ENCODE assay signal across 11 cellular contexts in the genomic region with DNA sequence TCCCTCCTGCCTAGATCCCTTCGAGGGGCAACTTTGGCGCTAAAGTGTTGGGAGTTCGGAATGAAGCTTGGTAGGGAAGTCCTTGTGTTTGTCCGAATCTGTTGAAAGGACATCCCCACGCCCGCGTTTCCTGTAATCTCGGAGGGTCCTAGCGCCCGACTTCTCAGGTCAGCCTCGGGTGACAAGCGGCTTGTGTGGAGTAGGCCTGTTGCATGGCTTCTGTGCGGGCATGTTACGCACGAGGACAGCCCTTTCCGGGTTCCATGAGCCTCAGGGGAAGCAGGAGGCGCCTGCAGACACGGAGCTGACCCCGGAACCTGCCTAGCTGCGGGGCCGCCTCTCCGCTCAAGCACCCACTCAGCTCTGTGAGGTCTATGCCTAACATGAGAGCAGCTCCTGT. TPM values are rescaled to one million over a fixed set of nuclear protein-coding genes. Genes with fewer than 3 reads are reported as not detected.
A peak's percentile ranks its signal among the peaks of the same experiment; 100 is the strongest.
DNase-seq lines count a peak whose midpoint lies in the region; ATAC-seq, FAIRE-seq and TF ChIP-seq lines count a peak whose summit lies in the region.
"Had no signal": no experiment of that assay in that cellular context is flagged by ENCODE, and none has a peak within 500 bp of the region (broad histone marks: within the 10 kb centered on the region; RNA-seq: fewer than 3 reads in every experiment).

No MANE protein-coding gene starts in this region.

- H3K4me1 Mint-ChIP-seq in endothelial cell (ENCODE audit: unreplicated experiment) = peaks cover 47% of the 10 kb centered on the region

- TF ChIP-seq CTCF in RWPE1 (conservative IDR thresholded peaks at IDR 0.05; ENCODE audit: low read depth) (no peak), endothelial cell (IDR thresholded peaks at IDR 0.05; ENCODE audit: unreplicated experiment) (no peak), MM.1S (IDR thresholded peaks at IDR 0.05; ENCODE audit: low read length) (no peak)

- H2BK5ac ChIP-seq in trophoblast cell (ENCODE audit: low read depth, low read length, poor library complexity) = no peak overlapping the region

- peaks cover 30% of the 10 kb centered on the region for H3F3A ChIP-seq in MM.1S (ENCODE audit: insufficient read depth, low read length)

- H2BK120ac ChIP-seq in trophoblast cell (ENCODE audit: insufficient read depth, low read length, poor library complexity) = no peak overlapping the region

- no peak overlapping the region for H2BK12ac ChIP-seq in trophoblast cell (ENCODE audit: low read length)

- no peak overlapping the region for H2AK5ac ChIP-seq in trophoblast cell (ENCODE audit: low read length)

- no peak overlapping the region for H4K8ac ChIP-seq in trophoblast cell (ENCODE audit: low read depth, low read length)

- ATAC-seq in HG03139 (IDR thresholded peaks at IDR 0.05; ENCODE audit: unreplicated experiment) = no peak

- peak overlapping the region; percentile 76 to 95 (median 87); a peak in 18 of 22 replicates for H3K27ac ChIP-seq in BLaER1 treated with 17β-estradiol and CSF1 and Interleukin-3, amounts not matched to agents 10 nM and 100 nM
- peak overlapping the region; percentile 96 for H3K27ac ChIP-seq in RWPE1
- no peak overlapping the region for H3K27ac ChIP-seq in trophoblast cell (ENCODE audit: low read depth, low read length)
- no peak overlapping the region for H3K27ac ChIP-seq in MM.1S (ENCODE audit: low read length)

- peaks cover 8% of the 10 kb centered on the region for H3K79me1 ChIP-seq in trophoblast cell (ENCODE audit: low read length)

- H3K4ac ChIP-seq in trophoblast cell (ENCODE audit: low read depth, low read length) = no peak overlapping the region

- H3K9me2 ChIP-seq in MM.1S (replicated peaks; ENCODE audit: insufficient read depth, low read length) = no peaks in the 10 kb centered on the region

- H3K9me3 Mint-ChIP-seq in endothelial cell (ENCODE audit: unreplicated experiment) = peaks cover 5% of the 10 kb centered on the region

- DNase-seq in RWPE1 (ENCODE audit: low spot score) (no peak), endothelial cell (ENCODE audit: low spot score) (no peak), trophoblast cell (no peak), MM.1S (no peak), DMS 273 treated with DMSO at 0.1 percent for 48 hours (lab: John Stamatoyannopoulos, UW) (no peak), RCC 7860 (ENCODE audit: low spot score) (no peak)
- DNase-seq: DMS153, NCI-H226, T1000 had no signal

- peak overlapping the region; percentile 84 for H3K27ac Mint-ChIP-seq in endothelial cell (ENCODE audit: unreplicated experiment)

- H3K4me3 ChIP-seq in BLaER1 treated with 17β-estradiol and CSF1 and Interleukin-3, amounts not matched to agents 10 nM and 100 nM = peak overlapping the region in 2 of 10 experiments; percentile 19 to 54; a peak in 1 of 20 replicates
- H3K4me3 ChIP-seq in trophoblast cell (ENCODE audit: low read depth, low read length) (no peak overlapping the region), MM.1S (ENCODE audit: low read length) (no peak overlapping the region)

- peaks cover 35 to 63% (median 56%) of the 10 kb centered on the region in 11 experiments for H3K36me3 ChIP-seq in BLaER1 treated with 17β-estradiol and CSF1 and Interleukin-3, amounts not matched to agents 10 nM and 100 nM
- H3K36me3 ChIP-seq in trophoblast cell (ENCODE audit: control insufficient read depth in 1 of 2, insufficient read depth in 2 of 2, low read length in 2 of 2) (peaks cover 21% of the 10 kb centered on the region in 2 experiments), MM.1S (replicated peaks; ENCODE audit: insufficient read depth, low read length) (0 out of 2 replicates have a peak, but pooled peaks cover 2% of the 10 kb centered on the region)

- H3K4me1 ChIP-seq in BLaER1 treated with 17β-estradiol and CSF1 and Interleukin-3, amounts not matched to agents 10 nM and 100 nM = peaks cover 55 to 93% (median 88%) of the 10 kb centered on the region in 10 experiments
- H3K4me1 ChIP-seq in trophoblast cell (ENCODE audit: control insufficient read depth in 1 of 2, insufficient read depth in 2 of 2, low read length in 2 of 2) (peaks cover 5% of the 10 kb centered on the region in 2 experiments), MM.1S (ENCODE audit: low read length) (peaks cover 18% of the 10 kb centered on the region)

- peaks cover 18 to 91% (median 46%) of the 10 kb centered on the region in 11 experiments; a peak in 18 of 22 replicates for H4K20me1 ChIP-seq in BLaER1 treated with 17β-estradiol and CSF1 and Interleukin-3, amounts not matched to agents 10 nM and 100 nM
- no peaks in the 10 kb centered on the region for H4K20me1 ChIP-seq in MM.1S (ENCODE audit: insufficient read depth, low read length)

- H3K9me3 ChIP-seq in BLaER1 treated with 17β-estradiol and CSF1 and Interleukin-3, amounts not matched to agents 10 nM and 100 nM (replicated peaks in 1 of 11) = no peaks in the 10 kb centered on the region
- H3K9me3 ChIP-seq in trophoblast cell (ENCODE audit: insufficient read depth, low read depth, low read length) (no peaks in the 10 kb centered on the region), MM.1S (replicated peaks; ENCODE audit: insufficient read depth, low read length) (no peaks in the 10 kb centered on the region)

- CTCF ChIA-PET in RWPE1 (lab: Yijun Ruan, JAX) = interaction anchor here (0.6 kb wide), 1 partner anchor 140 kb away, joined by 4 read pairs; no protein-coding TSS in a partner anchor

- no CpG with 5 or more reads among the region's 22 CpGs for WGBS in trophoblast cell (ENCODE audit: extremely low coverage, insufficient coverage, insufficient read length)

- peaks cover 13% of the 10 kb centered on the region for H3K27me3 Mint-ChIP-seq in endothelial cell (ENCODE audit: unreplicated experiment)

- peak overlapping the region; percentile 36 for H4K91ac ChIP-seq in trophoblast cell (ENCODE audit: low read depth, low read length)

- peak overlapping the region; percentile 21 for H3K18ac ChIP-seq in trophoblast cell (ENCODE audit: low read length)

- H3K4me3 Mint-ChIP-seq in endothelial cell (ENCODE audit: unreplicated experiment) = no peak overlapping the region

- H4K12ac ChIP-seq in trophoblast cell (ENCODE audit: low read depth, low read length) = no peak overlapping the region

- peak overlapping the region; percentile 80 to 92 (median 87) for H3K4me2 ChIP-seq in BLaER1 treated with 17β-estradiol and CSF1 and Interleukin-3, amounts not matched to agents 10 nM and 100 nM
- H3K4me2 ChIP-seq in trophoblast cell (ENCODE audit: low read length) = no peak overlapping the region
- H3K4me2 ChIP-seq in MM.1S (ENCODE audit: low read depth, low read length) = no peak overlapping the region; the same call in 1 of the 2 replicates

- POLR2A ChIA-PET in RWPE1 (lab: Yijun Ruan, JAX; ENCODE audit: low non-redundant PET) = no interaction called here

- H3K14ac ChIP-seq in trophoblast cell (ENCODE audit: low read length) = no peak overlapping the region

- no peak overlapping the region for H2AFZ ChIP-seq in trophoblast cell (ENCODE audit: insufficient read depth, low read length, poor library complexity)
- no peak overlapping the region for H2AFZ ChIP-seq in MM.1S (ENCODE audit: low read length)

- peaks cover 35% of the 10 kb centered on the region for H3K36me3 Mint-ChIP-seq in endothelial cell (ENCODE audit: low read depth, unreplicated experiment)

- FAIRE-seq in RCC 7860 (lab: Jason Lieb, UNC) = no peak

- no peaks in the 10 kb centered on the region for H3K27me3 ChIP-seq in BLaER1 treated with 17β-estradiol and CSF1 and Interleukin-3, amounts not matched to agents 10 nM and 100 nM
- H3K27me3 ChIP-seq in trophoblast cell (ENCODE audit: insufficient read depth, low read length) = no peaks in the 10 kb centered on the region
- no peaks in the 10 kb centered on the region for H3K27me3 ChIP-seq in MM.1S (replicated peaks; ENCODE audit: insufficient read depth, low read length)

- H3K9ac ChIP-seq in BLaER1 treated with 17β-estradiol and CSF1 and Interleukin-3, amounts not matched to agents 10 nM and 100 nM = peak overlapping the region in 9 of 11 experiments; percentile 39 to 82 (median 66); a peak in 13 of 22 replicates
- no peak overlapping the region for H3K9ac ChIP-seq in trophoblast cell (ENCODE audit: low read length)
- no peak overlapping the region for H3K9ac ChIP-seq in MM.1S (ENCODE audit: low read length)

- H3K23ac ChIP-seq in trophoblast cell (ENCODE audit: low read length) = no peak overlapping the region

- peaks cover 2% of the 10 kb centered on the region for H3K79me2 ChIP-seq in trophoblast cell (ENCODE audit: control insufficient read depth, insufficient read depth, low read length, poor library complexity)
- H3K79me2 ChIP-seq in MM.1S (ENCODE audit: low read length) = peaks cover 62% of the 10 kb centered on the region

RNA-seq across cellular contexts. Expression of a gene that starts 28.4 kb away (rescaled TPM):
- total RNA-seq in endothelial cell (ENCODE audit: unreplicated experiment) = 88.6 TPM
- 19.8 and 22.2 TPM in 2 replicates for polyA plus RNA-seq in trophoblast cell (2013)

Comparison
In these comparisons a context has a peak if more than half of its experiments do, and no peak if none do; other contexts are left out.
1. H3K27ac ChIP-seq: peak in BLaER1 treated with 17β-estradiol and CSF1 and Interleukin-3, amounts not matched to agents 10 nM and 100 nM (11 of 11) and RWPE1 (single experiment); none in trophoblast cell (single experiment) and MM.1S (single experiment).
2. H3K4me2 ChIP-seq: peak in BLaER1 treated with 17β-estradiol and CSF1 and Interleukin-3, amounts not matched to agents 10 nM and 100 nM (11 of 11); none in trophoblast cell (single experiment) and MM.1S (single experiment).
3. H3K9ac ChIP-seq: peak in BLaER1 treated with 17β-estradiol and CSF1 and Interleukin-3, amounts not matched to agents 10 nM and 100 nM (9 of 11); none in trophoblast cell (single experiment) and MM.1S (single experiment).